8 cellular contexts compared by ENCODE assay signal in genomic region chr10:75230600-75231038, GRCh38. TPM values are rescaled to one million over a fixed set of nuclear protein-coding genes. Genes with fewer than 3 reads are reported as not detected.
DNase-seq lines count a peak whose midpoint lies in the region; ATAC-seq, FAIRE-seq and TF ChIP-seq lines count a peak whose summit lies in the region.

No MANE protein-coding gene starts in this region.

- peaks cover 18% of the 10 kb centered on the region for H4K20me1 ChIP-seq in OCI-LY7 (ENCODE audit: insufficient read depth, low read length)

- peak overlapping the region; percentile 53 for H3K27ac ChIP-seq in CD4-positive, alpha-beta memory T cell (ENCODE audit: low read depth, low read length)
- H3K27ac ChIP-seq in OCI-LY7 (ENCODE audit: low read depth, low read length, poor library complexity, severe bottlenecking), result no peak overlapping the region

- CTCF ChIA-PET in CD4-positive, alpha-beta memory T cell (lab: Charles Lee; ENCODE audit: partially characterized antibody), result interaction anchor here (0.7 to 17.8 kb wide), 13 partner anchors 7 to 1723 kb away, joined by 3 to 399 read pairs (median 4); partner anchors contain the start of gene VDAC2
- CTCF ChIA-PET in OCI-LY7 (lab: Charles Lee; ENCODE audit: unreplicated experiment), result interaction anchor here (1.0 to 1.7 kb wide), 3 partner anchors 19 to 43 kb away, joined by 3 to 6 read pairs (median 3); partner anchors contain the start of gene VDAC2

- peak; percentile 42 for ATAC-seq in GM19452 (IDR thresholded peaks at IDR 0.05; ENCODE audit: unreplicated experiment)
- peak; percentile 48 to 66 for ATAC-seq in naive thymus-derived CD8-positive, alpha-beta T cell
- ATAC-seq in stimulated activated naive B cell treated with anti-CD40 and anti-IgM and Interleukin-4, amounts not matched to agents 10 μg/mL and 1 μg/mL and 100 μg/mL, for 72 hours (replicated peaks), result peak; percentile 59 to 67

- peak; percentile 90 to 97 (median 91) for DNase-seq in CD4-positive, alpha-beta memory T cell
- peak; percentile 82 for DNase-seq in HTR-8/SVneo (ENCODE audit: insufficient read length, low spot score)
- DNase-seq in OCI-LY7 (ENCODE audit: low spot score), result peak; percentile 89
- peak; percentile 92 for DNase-seq in activated T-cell treated with anti-CD3 and anti-CD28 coated beads for 1 hour (ENCODE audit: low read depth)
- no peak for DNase-seq in epithelial cell of proximal tubule (ENCODE audit: low read depth)
- DNase-seq in naive thymus-derived CD8-positive, alpha-beta T cell, result peak; percentile 88 to 97 (median 92)
- DNase-seq in stimulated activated naive B cell treated with anti-CD40 and anti-IgM and Interleukin-4, amounts not matched to agents 10 μg/mL and 1 μg/mL and 100 μg/mL, for 72 hours, result peak; percentile 82

- no peaks in the 10 kb centered on the region for H3K9me3 ChIP-seq in CD4-positive, alpha-beta memory T cell (ENCODE audit: control insufficient read depth in 1 of 2, low read length in 2 of 2)
- H3K9me3 ChIP-seq in OCI-LY7 (ENCODE audit: low read length), result no peaks in the 10 kb centered on the region

- peaks cover 19 to 58% of the 10 kb centered on the region in 2 donors for H3K36me3 Mint-ChIP-seq in CD4-positive, alpha-beta memory T cell
- peaks cover 5 to 68% (median 11%) of the 10 kb centered on the region in 3 donors for H3K36me3 Mint-ChIP-seq in naive thymus-derived CD8-positive, alpha-beta T cell
- H3K36me3 Mint-ChIP-seq in stimulated activated naive B cell treated with anti-CD40 and anti-IgM and Interleukin-4, amounts not matched to agents 10 μg/mL and 1 μg/mL and 100 μg/mL, for 72 hours, result peaks cover 41 to 46% of the 10 kb centered on the region in 2 donors

- TSS peak; percentile 4 for BruUV-seq in OCI-LY7 (replicated peaks; lab: Mats Ljungman, UMichigan)

- H3K27ac Mint-ChIP-seq in CD4-positive, alpha-beta memory T cell, result peak overlapping the region; percentile 91 to 97 (median 95)
- peak overlapping the region; percentile 73 to 97 (median 94) for H3K27ac Mint-ChIP-seq in naive thymus-derived CD8-positive, alpha-beta T cell
- H3K27ac Mint-ChIP-seq in stimulated activated naive B cell treated with anti-CD40 and anti-IgM and Interleukin-4, amounts not matched to agents 10 μg/mL and 1 μg/mL and 100 μg/mL, for 72 hours, result peak overlapping the region; percentile 94

- peak; percentile 96 for TF ChIP-seq CTCF in OCI-LY7 (conservative IDR thresholded peaks at IDR 0.05; ENCODE audit: low read length)
- TF ChIP-seq CTCF in epithelial cell of proximal tubule (conservative IDR thresholded peaks at IDR 0.05; ENCODE audit: low read depth, low read length), result peak; percentile 97

- no peak for FAIRE-seq in HTR-8/SVneo (lab: Jason Lieb, UNC)

- no peaks in the 10 kb centered on the region for H3K9me2 ChIP-seq in OCI-LY7 (ENCODE audit: insufficient read depth, low read length)

- H3K4me2 ChIP-seq in OCI-LY7 (ENCODE audit: low read length), result no peak overlapping the region

- H3K27me3 ChIP-seq in CD4-positive, alpha-beta memory T cell (ENCODE audit: insufficient read depth, low read length), result no peaks in the 10 kb centered on the region

- no peaks in the 10 kb centered on the region for H3K9me3 Mint-ChIP-seq in CD4-positive, alpha-beta memory T cell
- H3K9me3 Mint-ChIP-seq in naive thymus-derived CD8-positive, alpha-beta T cell, result no peaks in the 10 kb centered on the region
- H3K9me3 Mint-ChIP-seq in stimulated activated naive B cell treated with anti-CD40 and anti-IgM and Interleukin-4, amounts not matched to agents 10 μg/mL and 1 μg/mL and 100 μg/mL, for 72 hours, result no peaks in the 10 kb centered on the region

- H3K4me1 ChIP-seq in CD4-positive, alpha-beta memory T cell (ENCODE audit: insufficient read depth, low read length), result peaks cover 33% of the 10 kb centered on the region
- H3K4me1 ChIP-seq in OCI-LY7 (ENCODE audit: insufficient read depth, low read length, poor library complexity, severe bottlenecking), result peaks cover 13% of the 10 kb centered on the region

- peaks cover 20% of the 10 kb centered on the region for H3K36me3 ChIP-seq in CD4-positive, alpha-beta memory T cell (ENCODE audit: insufficient read depth, low read length)
- H3K36me3 ChIP-seq in OCI-LY7 (ENCODE audit: insufficient read depth, low read length), result peaks cover 79% of the 10 kb centered on the region

- no peak overlapping the region for H3K4me3 ChIP-seq in CD4-positive, alpha-beta memory T cell (ENCODE audit: low read length in 2 of 2)
- H3K4me3 ChIP-seq in OCI-LY7 (ENCODE audit: low read depth, low read length, poor library complexity, severe bottlenecking), result no peak overlapping the region
- H3K4me3 ChIP-seq in epithelial cell of proximal tubule (ENCODE audit: low read depth, low read length), result no peak overlapping the region

- POLR2A ChIA-PET in CD4-positive, alpha-beta memory T cell (lab: Charles Lee; ENCODE audit: partially characterized antibody), result interaction anchor here (1.0 to 15.2 kb wide), 3 partner anchors 18 to 119 kb away, joined by 4 to 284 read pairs (median 23); partner anchors contain the start of genes SAMD8 and VDAC2
- POLR2A ChIA-PET in OCI-LY7 (lab: Charles Lee), result interaction anchor here (0.8 to 1.0 kb wide), 3 partner anchors 11 to 51 kb away, joined by 4 to 5 read pairs (median 4); no protein-coding TSS in a partner anchor
- POLR2A ChIA-PET in naive thymus-derived CD8-positive, alpha-beta T cell (lab: Charles Lee), result interaction anchor here (1.5 to 8.8 kb wide), 3 partner anchors 19 to 120 kb away, joined by 3 to 132 read pairs (median 18); partner anchors contain the start of genes SAMD8 and VDAC2

- H3K4me1 Mint-ChIP-seq in CD4-positive, alpha-beta memory T cell, result peaks cover 14 to 56% (median 29%) of the 10 kb centered on the region in 4 donors
- H3K4me1 Mint-ChIP-seq in naive thymus-derived CD8-positive, alpha-beta T cell, result peaks cover 12 to 43% (median 34%) of the 10 kb centered on the region in 4 donors
- peaks cover 16 to 48% of the 10 kb centered on the region in 2 donors for H3K4me1 Mint-ChIP-seq in stimulated activated naive B cell treated with anti-CD40 and anti-IgM and Interleukin-4, amounts not matched to agents 10 μg/mL and 1 μg/mL and 100 μg/mL, for 72 hours

- peaks cover 37% of the 10 kb centered on the region for H3K79me2 ChIP-seq in OCI-LY7 (ENCODE audit: insufficient read depth, low read depth, low read length)

- H2AFZ ChIP-seq in OCI-LY7 (ENCODE audit: low read length), result no peak overlapping the region

- H3K4me3 Mint-ChIP-seq in CD4-positive, alpha-beta memory T cell, result peak overlapping the region in 2 of 8 donors; percentile 3 to 62
- peak overlapping the region in 5 of 10 donors; percentile 0 to 49 (median 29) for H3K4me3 Mint-ChIP-seq in naive thymus-derived CD8-positive, alpha-beta T cell
- no peak overlapping the region for H3K4me3 Mint-ChIP-seq in stimulated activated naive B cell treated with anti-CD40 and anti-IgM and Interleukin-4, amounts not matched to agents 10 μg/mL and 1 μg/mL and 100 μg/mL, for 72 hours

- intact Hi-C loops in CD4-positive, alpha-beta memory T cell (cut with micrococcal nuclease), result loop anchor here (1.0 to 10.0 kb wide), 4 partner anchors 20 to 1446 kb away; partner anchors contain the start of genes CHCHD1, VDAC2 and ZSWIM8
- intact Hi-C loops in OCI-LY7 (cut with micrococcal nuclease; ENCODE audit: unreplicated experiment), result loop anchor here (1.0 to 10.0 kb wide), 2 partner anchors 42 to 216 kb away; no protein-coding TSS in a partner anchor

- H3K27me3 Mint-ChIP-seq in CD4-positive, alpha-beta memory T cell, result no peaks in the 10 kb centered on the region
- peaks cover 0 to 1% (median 0%) of the 10 kb centered on the region in 5 donors for H3K27me3 Mint-ChIP-seq in naive thymus-derived CD8-positive, alpha-beta T cell
- H3K27me3 Mint-ChIP-seq in stimulated activated naive B cell treated with anti-CD40 and anti-IgM and Interleukin-4, amounts not matched to agents 10 μg/mL and 1 μg/mL and 100 μg/mL, for 72 hours, result no peaks in the 10 kb centered on the region

RNA-seq across cellular contexts. Expression of gene COMTD1, which starts 5.1 kb away (rescaled TPM):
- total RNA-seq in CD4-positive, alpha-beta memory T cell, result 10 to 100 TPM; 12.7 to 15.4 TPM
- polyA plus RNA-seq in CD4-positive, alpha-beta memory T cell, result 10 to 100 TPM; 22.3 TPM
- 20.7 and 37.7 TPM in 2 replicates for total RNA-seq in OCI-LY7 (2014; rRNA removed; shearing (Covaris generic))
- total RNA-seq in OCI-LY7 (2022) (37.6 and 47.2 TPM in 2 replicates), epithelial cell of proximal tubule (41.5 and 62.2 TPM in 2 replicates)
- total RNA-seq in naive thymus-derived CD8-positive, alpha-beta T cell, result 10 to 100 TPM; 13.7 to 16.1 TPM
- 10 to 100 TPM in 1 of 3 donors, 1 to 10 TPM in 2; 8.1 to 26.0 (median 9.4) TPM for polyA plus RNA-seq in naive thymus-derived CD8-positive, alpha-beta T cell

RNA-seq across cellular contexts. Expression of gene VDAC2, which starts 20.0 kb away (rescaled TPM):
- total RNA-seq in CD4-positive, alpha-beta memory T cell, result 10 to 100 TPM; 76.9 to 79.0 TPM
- polyA plus RNA-seq in CD4-positive, alpha-beta memory T cell, result 100 to 1,000 TPM; 149 to 192 TPM
- total RNA-seq in OCI-LY7 (2014; rRNA removed; shearing (Covaris generic)), result 77.8 and 81.4 TPM in 2 replicates
- total RNA-seq in OCI-LY7 (2022) (148 and 182 TPM in 2 replicates), epithelial cell of proximal tubule (213 and 237 TPM in 2 replicates)
- total RNA-seq in naive thymus-derived CD8-positive, alpha-beta T cell, result 10 to 100 TPM; 86.8 to 93.7 TPM
- 100 to 1,000 TPM; 145 to 155 (median 151) TPM for polyA plus RNA-seq in naive thymus-derived CD8-positive, alpha-beta T cell
